In genomic region chr20:14234666-14235295, GRCh38 we compare ENCODE assay signal across 15 cellular contexts.
A peak's percentile ranks its signal among the peaks of the same experiment; 100 is the strongest.
DNase-seq lines count a peak whose midpoint lies in the region; ATAC-seq and TF ChIP-seq lines count a peak whose summit lies in the region.
"Had no signal": no experiment of that assay in that cellular context is flagged by ENCODE, and none has a peak within 500 bp of the region (broad histone marks: within the 10 kb centered on the region; RNA-seq: fewer than 3 reads in every experiment).

No MANE protein-coding gene starts in this region.

- POLR2A ChIA-PET in BJ (lab: Charles Lee), result no interaction called here

- no peak overlapping the region for H4K91ac ChIP-seq in mesenchymal stem cell (ENCODE audit: low read length)

- no peak overlapping the region for H2BK5ac ChIP-seq in mesenchymal stem cell (ENCODE audit: low read depth, low read length, poor library complexity, severe bottlenecking)

- WGBS in mesenchymal stem cell, result 60% methylated on average over 1 of the region's 2 CpGs
- 63 to 66% methylated on average over 2 of the region's 2 CpGs for WGBS in thyroid gland, 2 donors

- no peak overlapping the region for H3K18ac ChIP-seq in mesenchymal stem cell (ENCODE audit: low read depth in 1 of 2, low read length in 2 of 2)

- H3K4me3 ChIP-seq in BJ (ENCODE audit: low read depth, low read length) (no peak overlapping the region), epithelial cell of esophagus (ENCODE audit: low read length) (no peak overlapping the region), mesenchymal stem cell (ENCODE audit: insufficient read depth in 1 of 2, low read depth in 1 of 2, low read length in 2 of 2) (no peak overlapping the region), thyroid gland (replicated peaks in 1 of 3) (no peak overlapping the region)
- H3K4me3 ChIP-seq: thoracic aorta had no signal

- no peak for TF ChIP-seq POLR2A in thyroid gland (IDR thresholded peaks at IDR 0.05)

- H3K79me1 ChIP-seq in mesenchymal stem cell (replicated peaks; ENCODE audit: low read length, poor library complexity, severe bottlenecking), result no peaks in the 10 kb centered on the region

- H3K4me3 Mint-ChIP-seq in activated naive CD4-positive, alpha-beta T cell treated with anti-CD3 and anti-CD28 coated beads, Interleukin-2, amount 10 ng/mL, durations not matched to agents 7 days and 5 days, result no peak overlapping the region
- H3K4me3 Mint-ChIP-seq in glutamatergic neuron (ENCODE audit: unreplicated experiment), result no peak overlapping the region
- H3K4me3 Mint-ChIP-seq: activated CD8-positive, alpha-beta memory T cell treated with anti-CD3 and anti-CD28 coated beads, Interleukin-2, amount 10 ng/mL, durations not matched to agents 7 days and 5 days; B cell had no signal

- no peak overlapping the region for H3K4me2 ChIP-seq in mesenchymal stem cell (ENCODE audit: low read length, poor library complexity, severe bottlenecking)

- H3K9ac ChIP-seq in mesenchymal stem cell (ENCODE audit: low read length), result peak overlapping the region; percentile 16

- H3K4me1 Mint-ChIP-seq in activated naive CD4-positive, alpha-beta T cell treated with anti-CD3 and anti-CD28 coated beads, Interleukin-2, amount 10 ng/mL, durations not matched to agents 7 days and 5 days, result no peaks in the 10 kb centered on the region
- no peaks in the 10 kb centered on the region for H3K4me1 Mint-ChIP-seq in glutamatergic neuron (ENCODE audit: low read depth, unreplicated experiment)
- H3K4me1 Mint-ChIP-seq: activated CD8-positive, alpha-beta memory T cell treated with anti-CD3 and anti-CD28 coated beads, Interleukin-2, amount 10 ng/mL, durations not matched to agents 7 days and 5 days; B cell had no signal

- H3K4ac ChIP-seq in mesenchymal stem cell (ENCODE audit: low read depth in 1 of 2, low read length in 2 of 2), result no peak overlapping the region

- H3K9me3 ChIP-seq in mesenchymal stem cell (ENCODE audit: control insufficient read depth, low read length) (no peaks in the 10 kb centered on the region), thyroid gland (no peaks in the 10 kb centered on the region)
- H3K9me3 ChIP-seq: thoracic aorta had no signal

- H3K27ac Mint-ChIP-seq in activated naive CD4-positive, alpha-beta T cell treated with anti-CD3 and anti-CD28 coated beads, Interleukin-2, amount 10 ng/mL, durations not matched to agents 7 days and 5 days, result no peak overlapping the region
- no peak overlapping the region for H3K27ac Mint-ChIP-seq in glutamatergic neuron (ENCODE audit: unreplicated experiment)
- H3K27ac Mint-ChIP-seq: activated CD8-positive, alpha-beta memory T cell treated with anti-CD3 and anti-CD28 coated beads, Interleukin-2, amount 10 ng/mL, durations not matched to agents 7 days and 5 days; B cell had no signal

- H4K8ac ChIP-seq in mesenchymal stem cell (ENCODE audit: low read length), result no peak overlapping the region

- no peaks in the 10 kb centered on the region for H3K27me3 Mint-ChIP-seq in activated naive CD4-positive, alpha-beta T cell treated with anti-CD3 and anti-CD28 coated beads, Interleukin-2, amount 10 ng/mL, durations not matched to agents 7 days and 5 days
- H3K27me3 Mint-ChIP-seq in glutamatergic neuron (ENCODE audit: unreplicated experiment), result no peaks in the 10 kb centered on the region
- H3K27me3 Mint-ChIP-seq: activated CD8-positive, alpha-beta memory T cell treated with anti-CD3 and anti-CD28 coated beads, Interleukin-2, amount 10 ng/mL, durations not matched to agents 7 days and 5 days had no signal

- no peak for TF ChIP-seq CTCF in BJ (IDR thresholded peaks at IDR 0.05; ENCODE audit: insufficient read depth, low read depth, low read length)
- TF ChIP-seq CTCF in epithelial cell of esophagus (IDR thresholded peaks at IDR 0.05; ENCODE audit: insufficient read depth, low read depth, low read length, missing control alignments), result no peak
- TF ChIP-seq CTCF in thyroid gland (IDR thresholded peaks at IDR 0.05), result no peak
- no peak for TF ChIP-seq CTCF in glutamatergic neuron (IDR thresholded peaks at IDR 0.05; ENCODE audit: partially characterized antibody, unreplicated experiment)

- no peak for ATAC-seq in HG03457 (IDR thresholded peaks at IDR 0.05; ENCODE audit: unreplicated experiment)
- ATAC-seq: activated CD8-positive, alpha-beta memory T cell treated with anti-CD3 and anti-CD28 coated beads, Interleukin-2, amount 10 ng/mL, durations not matched to agents 7 days and 5 days had no signal

- intact Hi-C loops in thyroid gland (cut with DNase I), result no loop called here

- no peak overlapping the region for H2BK120ac ChIP-seq in mesenchymal stem cell (ENCODE audit: low read depth, low read length)

- H3K27me3 ChIP-seq in BJ (ENCODE audit: control insufficient read depth, insufficient read depth, low read length) (no peaks in the 10 kb centered on the region), mesenchymal stem cell (ENCODE audit: control insufficient read depth in 1 of 2, insufficient read depth in 1 of 2, low read length in 2 of 2) (no peaks in the 10 kb centered on the region), thyroid gland (no peaks in the 10 kb centered on the region)

- no peak overlapping the region for H2AFZ ChIP-seq in mesenchymal stem cell (ENCODE audit: low read depth, low read length)

- H3K27ac ChIP-seq in mesenchymal stem cell (ENCODE audit: low read length, poor library complexity, severe bottlenecking), result peak overlapping the region; percentile 5
- H3K27ac ChIP-seq in thyroid gland, result no peak overlapping the region
- H3K27ac ChIP-seq: thoracic aorta had no signal

- no peak overlapping the region for H3K14ac ChIP-seq in mesenchymal stem cell (ENCODE audit: low read length in 2 of 2)

- no peaks in the 10 kb centered on the region for H3K4me1 ChIP-seq in mesenchymal stem cell (ENCODE audit: control insufficient read depth, insufficient read depth, low read depth, low read length)
- no peaks in the 10 kb centered on the region for H3K4me1 ChIP-seq in thyroid gland

- H3K36me3 Mint-ChIP-seq in activated naive CD4-positive, alpha-beta T cell treated with anti-CD3 and anti-CD28 coated beads, Interleukin-2, amount 10 ng/mL, durations not matched to agents 7 days and 5 days, result no peaks in the 10 kb centered on the region
- H3K36me3 Mint-ChIP-seq in glutamatergic neuron (ENCODE audit: unreplicated experiment), result no peaks in the 10 kb centered on the region
- H3K36me3 Mint-ChIP-seq: activated CD8-positive, alpha-beta memory T cell treated with anti-CD3 and anti-CD28 coated beads, Interleukin-2, amount 10 ng/mL, durations not matched to agents 7 days and 5 days had no signal

- H2BK15ac ChIP-seq in mesenchymal stem cell (ENCODE audit: low read depth, poor library complexity, severe bottlenecking), result no peak overlapping the region

- no peak overlapping the region for H2AK5ac ChIP-seq in mesenchymal stem cell (ENCODE audit: low read length, severe bottlenecking)

- H3K36me3 ChIP-seq in BJ (ENCODE audit: control insufficient read depth, insufficient read depth, low read length), result no peaks in the 10 kb centered on the region
- H3K36me3 ChIP-seq in mesenchymal stem cell (ENCODE audit: control insufficient read depth in 1 of 2, insufficient read depth in 2 of 2, low read depth in 1 of 2, low read length in 2 of 2), result no peaks in the 10 kb centered on the region
- no peaks in the 10 kb centered on the region for H3K36me3 ChIP-seq in thyroid gland
- H3K36me3 ChIP-seq: thoracic aorta had no signal

- DNase-seq in BJ (ENCODE audit: low read depth) (peak; percentile 49), NCI-H226 (peak; percentile 52), epithelial cell of esophagus (ENCODE audit: low read depth) (peak; percentile 66), mesenchymal stem cell (peak; percentile 5), thyroid gland (no peak), glutamatergic neuron (no peak)
- DNase-seq in activated naive CD4-positive, alpha-beta T cell treated with anti-CD3 and anti-CD28 coated beads, Interleukin-2, amount 10 ng/mL, durations not matched to agents 7 days and 5 days, result no peak
- DNase-seq: activated CD8-positive, alpha-beta memory T cell treated with anti-CD3 and anti-CD28 coated beads, Interleukin-2, amount 10 ng/mL, durations not matched to agents 7 days and 5 days; activated naive CD4-positive, alpha-beta T cell; central memory CD4-positive, alpha-beta T cell; mesendoderm; SW 1271 had no signal

- H3K23ac ChIP-seq in mesenchymal stem cell (ENCODE audit: low read length in 2 of 2), result no peak overlapping the region

- H3K9me3 Mint-ChIP-seq in activated naive CD4-positive, alpha-beta T cell treated with anti-CD3 and anti-CD28 coated beads, Interleukin-2, amount 10 ng/mL, durations not matched to agents 7 days and 5 days, result peaks cover 7% of the 10 kb centered on the region
- H3K9me3 Mint-ChIP-seq in glutamatergic neuron (ENCODE audit: unreplicated experiment), result no peaks in the 10 kb centered on the region

- H2BK12ac ChIP-seq in mesenchymal stem cell (ENCODE audit: low read length in 2 of 2), result no peak overlapping the region

- CTCF ChIA-PET in BJ (lab: Yijun Ruan, JAX), result interaction anchor here (1.4 kb wide), 1 partner anchor 26 kb away, joined by 3 read pairs; no protein-coding TSS in a partner anchor
- CTCF ChIA-PET in activated naive CD4-positive, alpha-beta T cell treated with anti-CD3 and anti-CD28 coated beads, Interleukin-2, amount 10 ng/mL, durations not matched to agents 7 days and 5 days (lab: Charles Lee), result no interaction called here

Comparison
In these comparisons a context has a peak if more than half of its experiments do, and no peak if none do; other contexts are left out.
1. DNase-seq: peak in BJ (single experiment), NCI-H226 (single experiment), epithelial cell of esophagus (single experiment) and mesenchymal stem cell (single experiment); none in activated naive CD4-positive, alpha-beta T cell treated with anti-CD3 and anti-CD28 coated beads, Interleukin-2, amount 10 ng/mL, durations not matched to agents 7 days and 5 days (single experiment), thyroid gland (0 of 2) and glutamatergic neuron (single experiment).